In the genomic region with DNA sequence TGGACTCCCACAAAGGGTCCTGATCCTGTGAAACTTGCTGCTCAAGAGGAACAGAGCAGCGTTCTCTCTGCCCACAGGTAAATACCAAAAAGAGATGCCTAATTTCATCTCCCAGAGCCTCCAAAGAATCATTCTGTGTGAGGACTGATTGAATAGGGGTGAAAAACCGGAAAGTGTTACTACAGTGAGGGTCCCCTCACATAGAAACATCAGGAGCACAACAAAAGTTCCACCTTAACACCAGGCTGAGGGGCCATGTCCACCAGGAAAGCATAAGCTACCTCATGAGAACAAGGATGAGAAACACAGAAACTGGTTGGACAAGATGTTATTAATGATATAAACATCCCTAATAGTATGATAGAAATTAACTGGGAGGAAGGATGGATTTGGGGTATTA, we compare ENCODE assay signal across 34 cellular contexts.
"Had no signal": no experiment of that assay in that cellular context is flagged by ENCODE, and none has a peak within 500 bp of the region (broad histone marks: within the 10 kb centered on the region; RNA-seq: fewer than 3 reads in every experiment).

No MANE protein-coding gene starts in this region.

- H3K4me1 ChIP-seq: adrenal gland, body of pancreas, breast epithelium had no signal

- ATAC-seq: activated CD8-positive, alpha-beta T cell treated with anti-CD3 and anti-CD28 coated beads for 36 hours; activated naive CD4-positive, alpha-beta T cell treated with anti-CD3 and anti-CD28 coated beads, Interleukin-2, amount 50 U/mL, for 72 hours; activated T-cell treated with anti-CD3 and anti-CD28 coated beads, Interleukin-2, amount 50 U/mL, for 4 hours; activated T-cell treated with anti-CD3 and anti-CD28 coated beads, Interleukin-2, amount 50 U/mL, for 72 hours; activated T-helper 17 cell treated with anti-CD3 and anti-CD28 coated beads, Interleukin-2, amount 50 U/mL, for 72 hours; body of pancreas had no signal

- FAIRE-seq: astrocyte, colon, TTC549 had no signal

- H3K4me3 ChIP-seq: adrenal gland, body of pancreas, breast epithelium had no signal

- H3K27me3 ChIP-seq: adrenal gland, body of pancreas, brain microvascular endothelial cell, breast epithelium had no signal

- H3K27ac ChIP-seq: adrenal gland, body of pancreas, brain microvascular endothelial cell, breast epithelium, VCaP had no signal

- DNase-seq: activated B cell treated with CpG ODN at 0.5 μM for 24 hours; activated CD4-positive, alpha-beta memory T cell treated with anti-CD3 and anti-CD28 coated beads for 36 hours; activated CD4-positive, alpha-beta T cell treated with anti-CD3 and anti-CD28 coated beads for 4 hours; activated CD4-positive, alpha-beta T cell treated with anti-CD3 and anti-CD28 coated beads, Interleukin-2, amount 10 ng/mL, durations not matched to agents 24 days and 14 days; activated CD4-positive, alpha-beta T cell treated with anti-CD3 and anti-CD28 coated beads, Interleukin-2, amount 50 U/mL, for 1 hour; activated CD4-positive, alpha-beta T cell treated with anti-CD3 and anti-CD28 coated beads, Interleukin-2, amount 50 U/mL, for 4 hours; activated CD4-positive, CD25-positive, alpha-beta regulatory T cell treated with anti-CD3 and anti-CD28 coated beads, Interleukin-2, amount 50 U/mL, for 72 hours; activated CD8-positive, alpha-beta memory T cell treated with anti-CD3 and anti-CD28 coated beads, Interleukin-2, amount 50 U/mL, for 4 hours; activated CD8-positive, alpha-beta T cell treated with anti-CD3 and anti-CD28 coated beads for 36 hours; activated effector memory CD4-positive, alpha-beta T cell treated with anti-CD3 and anti-CD28 coated beads, Interleukin-2, amount 50 U/mL, for 16 hours; activated gamma-delta T cell treated with Interleukin-2 at 50 U/mL for 16 hours; activated naive CD4-positive, alpha-beta T cell; activated naive CD4-positive, alpha-beta T cell treated with anti-CD3 and anti-CD28 coated beads for 36 hours; activated naive CD4-positive, alpha-beta T cell treated with anti-CD3 and anti-CD28 coated beads, Interleukin-2, amount 50 U/mL, for 16 hours; activated naive CD8-positive, alpha-beta T cell treated with anti-CD3 and anti-CD28 coated beads for 36 hours; activated T-cell treated with anti-CD3 and anti-CD28 coated beads for 4 hours; activated T-cell treated with anti-CD3 and anti-CD28 coated beads, Interleukin-2, amount 50 U/mL, for 1 hour; activated T-cell treated with anti-CD3 and anti-CD28 coated beads, Interleukin-2, amount 50 U/mL, for 4 hours; activated T-cell treated with anti-CD3 and anti-CD28 coated beads, Interleukin-2, amount 50 U/mL, for 72 hours; adrenal gland; amniotic stem cell; aorta; body of pancreas; brain microvascular endothelial cell; central memory CD4-positive, alpha-beta T cell; T-helper 2 cell; T-helper 9 cell had no signal

- H3K9me3 ChIP-seq: adrenal gland, body of pancreas, breast epithelium had no signal

- H3K36me3 ChIP-seq: adrenal gland, brain microvascular endothelial cell, breast epithelium had no signal
